In genomic region chr6:8131265-8131897, GRCh38 we compare ENCODE assay signal across 8 cellular contexts. TPM values are rescaled to one million over a fixed set of nuclear protein-coding genes. Genes with fewer than 3 reads are reported as not detected.
DNase-seq lines count a peak whose midpoint lies in the region; ATAC-seq and TF ChIP-seq lines count a peak whose summit lies in the region.

No MANE protein-coding gene starts in this region.

- H3K9me2 ChIP-seq in Karpas-422 (replicated peaks; ENCODE audit: insufficient read depth, low read length), result no peaks in the 10 kb centered on the region

- no peak overlapping the region for H3K9ac ChIP-seq in Karpas-422 (ENCODE audit: low read length)

- H3K27ac ChIP-seq in Karpas-422 (ENCODE audit: low read length) (no peak overlapping the region), RWPE2 (ENCODE audit: poor library complexity, severe bottlenecking) (no peak overlapping the region), ascending aorta (no peak overlapping the region)

- H3K4me3 ChIP-seq in Karpas-422 (ENCODE audit: low read length) (no peak overlapping the region), RWPE2 (ENCODE audit: severe bottlenecking) (no peak overlapping the region), ascending aorta (no peak overlapping the region)

- H3K36me3 ChIP-seq in Karpas-422 (ENCODE audit: insufficient read depth, low read length), result no peaks in the 10 kb centered on the region
- no peaks in the 10 kb centered on the region for H3K36me3 ChIP-seq in RWPE2 (ENCODE audit: low read depth)
- H3K36me3 ChIP-seq in ascending aorta, result no peaks in the 10 kb centered on the region

- H3K9me3 ChIP-seq in Karpas-422 (ENCODE audit: low read length) (no peaks in the 10 kb centered on the region), RWPE2 (ENCODE audit: severe bottlenecking) (no peaks in the 10 kb centered on the region), ascending aorta (no peaks in the 10 kb centered on the region)

- no peaks in the 10 kb centered on the region for H3K27me3 ChIP-seq in Karpas-422 (ENCODE audit: low read length)
- no peaks in the 10 kb centered on the region for H3K27me3 ChIP-seq in RWPE2 (ENCODE audit: insufficient read depth, poor library complexity, severe bottlenecking)
- H3K27me3 ChIP-seq in ascending aorta, result no peaks in the 10 kb centered on the region

- intact Hi-C loops in ascending aorta (cut with DNase I), result loop anchor here (1.0 kb wide), 1 partner anchor 88 kb away; no protein-coding TSS in a partner anchor

- ATAC-seq in GM21528 (IDR thresholded peaks at IDR 0.05; ENCODE audit: low FRiP score, unreplicated experiment) (peak; percentile 79), RWPE2 (ENCODE audit: low read depth) (peak; percentile 89), GM21381 (IDR thresholded peaks at IDR 0.05; ENCODE audit: unreplicated experiment) (no peak)

- no peak overlapping the region for H2AFZ ChIP-seq in Karpas-422 (ENCODE audit: low read length)

- H3K79me2 ChIP-seq in Karpas-422 (ENCODE audit: low read length), result no peaks in the 10 kb centered on the region

- DNase-seq in DMS53 (lab: John Stamatoyannopoulos, UW) (peak; percentile 82), Karpas-422 (peak; percentile 86), RWPE2 (ENCODE audit: low spot score) (no peak), ascending aorta (ENCODE audit: low spot score in 2 of 2) (peak in 1 of 2 donors; percentile 69), iPS DF 19.7 (ENCODE audit: low read depth, low spot score) (peak; percentile 30)
- peak; percentile 45 for DNase-seq in stimulated activated CD4-positive, alpha-beta T cell treated with anti-CD3 and anti-CD28 coated beads, Interleukin-15, amount 100 ng/mL, for 24 hours

- TF ChIP-seq CTCF in RWPE2 (IDR thresholded peaks at IDR 0.05; ENCODE audit: poor library complexity, severe bottlenecking) (peak; percentile 75), ascending aorta (IDR thresholded peaks at IDR 0.05) (peak; percentile 55 to 67 (median 61))

- H4K20me1 ChIP-seq in Karpas-422 (ENCODE audit: insufficient read depth, low read depth, low read length), result no peaks in the 10 kb centered on the region

- H3K4me2 ChIP-seq in Karpas-422 (ENCODE audit: low read depth, low read length, poor library complexity, severe bottlenecking), result no peak overlapping the region

- no peaks in the 10 kb centered on the region for H3K4me1 ChIP-seq in Karpas-422 (ENCODE audit: low read length)
- H3K4me1 ChIP-seq in RWPE2 (ENCODE audit: insufficient read depth, poor library complexity, severe bottlenecking), result no peaks in the 10 kb centered on the region
- no peaks in the 10 kb centered on the region for H3K4me1 ChIP-seq in ascending aorta

RNA-seq across cellular contexts. Expression of gene EEF1E1, which starts 29.0 kb away (rescaled TPM):
- 51.3 and 74.9 TPM in 2 replicates for total RNA-seq in Karpas-422 (2014; rRNA removed; shearing (Covaris generic); ENCODE audit: low replicate concordance)
- 15.5 TPM for total RNA-seq in ascending aorta
